1 cellular context compared by ENCODE assay signal in genomic region chr3:16060358-16060852, GRCh38.
TF ChIP-seq lines count a peak whose summit lies in the region.

No MANE protein-coding gene starts in this region.

TF ChIP-seq in HepG2, 621 proteins besides CTCF, POLR2A, EP300 and RAD21 (continued from another document and continues in another):
- TF ChIP-seq, protein P1, sequence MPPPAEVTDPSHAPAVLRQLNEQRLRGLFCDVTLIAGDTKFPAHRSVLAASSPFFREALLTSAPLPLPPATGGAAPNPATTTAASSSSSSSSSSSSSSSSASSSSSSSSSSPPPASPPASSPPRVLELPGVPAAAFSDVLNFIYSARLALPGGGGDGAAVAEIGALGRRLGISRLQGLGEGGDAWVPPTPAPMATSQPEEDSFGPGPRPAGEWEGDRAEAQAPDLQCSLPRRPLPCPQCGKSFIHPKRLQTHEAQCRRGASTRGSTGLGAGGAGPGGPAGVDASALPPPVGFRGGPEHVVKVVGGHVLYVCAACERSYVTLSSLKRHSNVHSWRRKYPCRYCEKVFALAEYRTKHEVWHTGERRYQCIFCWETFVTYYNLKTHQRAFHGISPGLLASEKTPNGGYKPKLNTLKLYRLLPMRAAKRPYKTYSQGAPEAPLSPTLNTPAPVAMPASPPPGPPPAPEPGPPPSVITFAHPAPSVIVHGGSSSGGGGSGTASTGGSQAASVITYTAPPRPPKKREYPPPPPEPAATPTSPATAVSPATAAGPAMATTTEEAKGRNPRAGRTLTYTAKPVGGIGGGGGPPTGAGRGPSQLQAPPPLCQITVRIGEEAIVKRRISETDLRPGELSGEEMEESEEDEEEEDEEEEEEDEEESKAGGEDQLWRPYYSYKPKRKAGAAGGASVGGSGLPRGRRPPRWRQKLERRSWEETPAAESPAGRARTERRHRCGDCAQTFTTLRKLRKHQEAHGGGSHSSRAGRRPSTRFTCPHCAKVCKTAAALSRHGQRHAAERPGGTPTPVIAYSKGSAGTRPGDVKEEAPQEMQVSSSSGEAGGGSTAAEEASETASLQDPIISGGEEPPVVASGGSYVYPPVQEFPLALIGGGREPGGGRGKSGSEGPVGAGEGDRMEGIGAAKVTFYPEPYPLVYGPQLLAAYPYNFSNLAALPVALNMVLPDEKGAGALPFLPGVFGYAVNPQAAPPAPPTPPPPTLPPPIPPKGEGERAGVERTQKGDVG (CRISPR knock-in tag; IDR thresholded peaks at IDR 0.05; ENCODE audit: borderline replicate concordance), result no peak
- TF ChIP-seq SSRP1 (CRISPR knock-in tag; IDR thresholded peaks at IDR 0.05) (peak; percentile 84), SMC3 (IDR thresholded peaks at IDR 0.05; ENCODE audit: low read length) (peak; percentile 70), ZNF562 (CRISPR knock-in tag; IDR thresholded peaks at IDR 0.05; ENCODE audit: borderline replicate concordance) (no peak), SOX5 (CRISPR knock-in tag; IDR thresholded peaks at IDR 0.05; ENCODE audit: borderline replicate concordance) (peak; percentile 96), ZNF550 (CRISPR knock-in tag; IDR thresholded peaks at IDR 0.05; ENCODE audit: borderline replicate concordance) (no peak), ZNF30 (CRISPR knock-in tag; IDR thresholded peaks at IDR 0.05) (no peak), ZFP36 (IDR thresholded peaks at IDR 0.05; ENCODE audit: borderline replicate concordance, low read depth, low read length, partially characterized antibody) (no peak), ZNF749 (CRISPR knock-in tag; IDR thresholded peaks at IDR 0.05; ENCODE audit: borderline replicate concordance) (no peak), KLF16 (CRISPR knock-in tag; IDR thresholded peaks at IDR 0.05) (peak in 1 of 2 experiments; percentile 90; a peak in 2 of 4 replicates), ZBTB25 (CRISPR knock-in tag; IDR thresholded peaks at IDR 0.05) (peak; percentile 51; the same call in 1 of the 2 replicates), ARID4A (CRISPR knock-in tag; IDR thresholded peaks at IDR 0.05; ENCODE audit: borderline replicate concordance) (peak; percentile 72; the same call in 1 of the 2 replicates), SNAI1 (CRISPR knock-in tag; IDR thresholded peaks at IDR 0.05; ENCODE audit: borderline replicate concordance) (no peak), ZNF205 (CRISPR knock-in tag; IDR thresholded peaks at IDR 0.05) (peak; percentile 79; the same call in 1 of the 2 replicates), ZNF614 (CRISPR knock-in tag; IDR thresholded peaks at IDR 0.05; ENCODE audit: borderline replicate concordance) (peak; percentile 91), ZNF232 (CRISPR knock-in tag; IDR thresholded peaks at IDR 0.05; ENCODE audit: borderline replicate concordance) (0 out of 2 replicates have a peak, but pooled peaks have one; percentile 52), ZNF317 (CRISPR knock-in tag; IDR thresholded peaks at IDR 0.05) (peak; percentile 73), FOXO1 (CRISPR knock-in tag; IDR thresholded peaks at IDR 0.05) (peak; percentile 100), SOX13 (IDR thresholded peaks at IDR 0.05) (peak; percentile 64), SOX13 (CRISPR knock-in tag; conservative IDR thresholded peaks at IDR 0.05 in 1 of 2, IDR thresholded peaks at IDR 0.05 in 1 of 2) (peak in 1 of 2 experiments; percentile 94; a peak in 2 of 4 replicates), ZNF460 (CRISPR knock-in tag; IDR thresholded peaks at IDR 0.05; ENCODE audit: borderline replicate concordance) (no peak; the same call in 1 of the 2 replicates), RFXANK (CRISPR knock-in tag; IDR thresholded peaks at IDR 0.05) (peak; percentile 59; the same call in 1 of the 2 replicates), FOXP1 (IDR thresholded peaks at IDR 0.05) (peak; percentile 100), FOXP1 (CRISPR knock-in tag; IDR thresholded peaks at IDR 0.05) (peak; percentile 100), KAT8 (CRISPR knock-in tag; IDR thresholded peaks at IDR 0.05) (peak; percentile 90), REL (CRISPR knock-in tag; conservative IDR thresholded peaks at IDR 0.05) (no peak), PTBP1 (IDR thresholded peaks at IDR 0.05; ENCODE audit: low read depth, low read length, poor library complexity, severe bottlenecking) (no peak), ASH2L (IDR thresholded peaks at IDR 0.05; ENCODE audit: insufficient read length, low read depth, low read length) (peak; percentile 57), ZNF274 (CRISPR knock-in tag; IDR thresholded peaks at IDR 0.05) (no peak), SALL2 (CRISPR knock-in tag; IDR thresholded peaks at IDR 0.05) (peak; percentile 64; the same call in 1 of the 2 replicates), FOXJ3 (CRISPR knock-in tag; IDR thresholded peaks at IDR 0.05; ENCODE audit: borderline replicate concordance) (peak; percentile 95), MEF2D (CRISPR knock-in tag; IDR thresholded peaks at IDR 0.05) (peak; percentile 89), KDM5B (CRISPR knock-in tag; IDR thresholded peaks at IDR 0.05; ENCODE audit: borderline replicate concordance) (peak; percentile 57; the same call in 1 of the 2 replicates), CENPT (CRISPR knock-in tag; IDR thresholded peaks at IDR 0.05; ENCODE audit: low read depth) (no peak), KDM6A (CRISPR knock-in tag; IDR thresholded peaks at IDR 0.05; ENCODE audit: low read depth) (peak; percentile 88), HOMEZ (CRISPR knock-in tag; IDR thresholded peaks at IDR 0.05; ENCODE audit: low read depth) (peak; percentile 92; the same call in 1 of the 2 replicates), TFDP1 (CRISPR knock-in tag; IDR thresholded peaks at IDR 0.05; ENCODE audit: borderline replicate concordance) (peak; percentile 63; the same call in 1 of the 2 replicates), MZF1 (CRISPR knock-in tag; IDR thresholded peaks at IDR 0.05; ENCODE audit: borderline replicate concordance) (0 out of 2 replicates have a peak, but pooled peaks have one; percentile 74), KLF6 (CRISPR knock-in tag; IDR thresholded peaks at IDR 0.05) (peak; percentile 76), SMARCE1 (IDR thresholded peaks at IDR 0.05; ENCODE audit: borderline replicate concordance) (0 out of 2 replicates have a peak, but pooled peaks have one; percentile 13), PCBP2 (optimal IDR thresholded peaks at IDR 0.05; ENCODE audit: low read depth, low read length, poor library complexity, severe bottlenecking) (no peak), ZNF652 (CRISPR knock-in tag; IDR thresholded peaks at IDR 0.05; ENCODE audit: borderline replicate concordance, low read depth) (peak; percentile 67; the same call in 1 of the 2 replicates), ZBTB21 (CRISPR knock-in tag; IDR thresholded peaks at IDR 0.05) (peak; percentile 83)
- TF ChIP-seq, protein P2, sequence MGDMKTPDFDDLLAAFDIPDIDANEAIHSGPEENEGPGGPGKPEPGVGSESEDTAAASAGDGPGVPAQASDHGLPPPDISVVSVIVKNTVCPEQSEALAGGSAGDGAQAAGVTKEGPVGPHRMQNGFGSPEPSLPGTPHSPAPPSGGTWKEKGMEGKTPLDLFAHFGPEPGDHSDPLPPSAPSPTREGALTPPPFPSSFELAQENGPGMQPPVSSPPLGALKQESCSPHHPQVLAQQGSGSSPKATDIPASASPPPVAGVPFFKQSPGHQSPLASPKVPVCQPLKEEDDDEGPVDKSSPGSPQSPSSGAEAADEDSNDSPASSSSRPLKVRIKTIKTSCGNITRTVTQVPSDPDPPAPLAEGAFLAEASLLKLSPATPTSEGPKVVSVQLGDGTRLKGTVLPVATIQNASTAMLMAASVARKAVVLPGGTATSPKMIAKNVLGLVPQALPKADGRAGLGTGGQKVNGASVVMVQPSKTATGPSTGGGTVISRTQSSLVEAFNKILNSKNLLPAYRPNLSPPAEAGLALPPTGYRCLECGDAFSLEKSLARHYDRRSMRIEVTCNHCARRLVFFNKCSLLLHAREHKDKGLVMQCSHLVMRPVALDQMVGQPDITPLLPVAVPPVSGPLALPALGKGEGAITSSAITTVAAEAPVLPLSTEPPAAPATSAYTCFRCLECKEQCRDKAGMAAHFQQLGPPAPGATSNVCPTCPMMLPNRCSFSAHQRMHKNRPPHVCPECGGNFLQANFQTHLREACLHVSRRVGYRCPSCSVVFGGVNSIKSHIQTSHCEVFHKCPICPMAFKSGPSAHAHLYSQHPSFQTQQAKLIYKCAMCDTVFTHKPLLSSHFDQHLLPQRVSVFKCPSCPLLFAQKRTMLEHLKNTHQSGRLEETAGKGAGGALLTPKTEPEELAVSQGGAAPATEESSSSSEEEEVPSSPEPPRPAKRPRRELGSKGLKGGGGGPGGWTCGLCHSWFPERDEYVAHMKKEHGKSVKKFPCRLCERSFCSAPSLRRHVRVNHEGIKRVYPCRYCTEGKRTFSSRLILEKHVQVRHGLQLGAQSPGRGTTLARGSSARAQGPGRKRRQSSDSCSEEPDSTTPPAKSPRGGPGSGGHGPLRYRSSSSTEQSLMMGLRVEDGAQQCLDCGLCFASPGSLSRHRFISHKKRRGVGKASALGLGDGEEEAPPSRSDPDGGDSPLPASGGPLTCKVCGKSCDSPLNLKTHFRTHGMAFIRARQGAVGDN (CRISPR knock-in tag; IDR thresholded peaks at IDR 0.05), result peak; percentile 77
- TF ChIP-seq, protein P3, sequence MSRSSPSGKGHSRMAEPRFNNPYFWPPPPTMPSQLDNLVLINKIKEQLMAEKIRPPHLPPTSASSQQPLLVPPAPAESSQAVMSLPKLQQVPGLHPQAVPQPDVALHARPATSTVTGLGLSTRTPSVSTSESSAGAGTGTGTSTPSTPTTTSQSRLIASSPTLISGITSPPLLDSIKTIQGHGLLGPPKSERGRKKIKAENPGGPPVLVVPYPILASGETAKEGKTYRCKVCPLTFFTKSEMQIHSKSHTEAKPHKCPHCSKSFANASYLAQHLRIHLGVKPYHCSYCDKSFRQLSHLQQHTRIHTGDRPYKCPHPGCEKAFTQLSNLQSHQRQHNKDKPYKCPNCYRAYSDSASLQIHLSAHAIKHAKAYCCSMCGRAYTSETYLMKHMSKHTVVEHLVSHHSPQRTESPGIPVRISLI (CRISPR knock-in tag; IDR thresholded peaks at IDR 0.05; ENCODE audit: borderline replicate concordance), result no peak; the same call in 1 of the 2 replicates
- TF ChIP-seq, protein P4, sequence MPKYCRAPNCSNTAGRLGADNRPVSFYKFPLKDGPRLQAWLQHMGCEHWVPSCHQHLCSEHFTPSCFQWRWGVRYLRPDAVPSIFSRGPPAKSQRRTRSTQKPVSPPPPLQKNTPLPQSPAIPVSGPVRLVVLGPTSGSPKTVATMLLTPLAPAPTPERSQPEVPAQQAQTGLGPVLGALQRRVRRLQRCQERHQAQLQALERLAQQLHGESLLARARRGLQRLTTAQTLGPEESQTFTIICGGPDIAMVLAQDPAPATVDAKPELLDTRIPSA (CRISPR knock-in tag; IDR thresholded peaks at IDR 0.05; ENCODE audit: borderline replicate concordance), result no peak
- TF ChIP-seq, protein P5, sequence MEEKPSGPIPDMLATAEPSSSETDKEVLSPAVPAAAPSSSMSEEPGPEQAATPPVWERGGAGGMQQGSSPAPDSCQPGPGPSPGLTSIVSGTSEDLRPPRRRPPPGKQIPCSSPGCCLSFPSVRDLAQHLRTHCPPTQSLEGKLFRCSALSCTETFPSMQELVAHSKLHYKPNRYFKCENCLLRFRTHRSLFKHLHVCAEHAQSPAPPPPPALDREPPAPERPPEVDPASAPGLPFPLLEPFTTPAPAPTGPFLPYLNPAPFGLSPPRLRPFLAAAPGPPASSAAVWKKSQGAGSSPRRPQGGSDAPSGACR (CRISPR knock-in tag; IDR thresholded peaks at IDR 0.05), result peak; percentile 77
